Comparison of ENCODE assay signal across 1 cellular context in the genomic region with DNA sequence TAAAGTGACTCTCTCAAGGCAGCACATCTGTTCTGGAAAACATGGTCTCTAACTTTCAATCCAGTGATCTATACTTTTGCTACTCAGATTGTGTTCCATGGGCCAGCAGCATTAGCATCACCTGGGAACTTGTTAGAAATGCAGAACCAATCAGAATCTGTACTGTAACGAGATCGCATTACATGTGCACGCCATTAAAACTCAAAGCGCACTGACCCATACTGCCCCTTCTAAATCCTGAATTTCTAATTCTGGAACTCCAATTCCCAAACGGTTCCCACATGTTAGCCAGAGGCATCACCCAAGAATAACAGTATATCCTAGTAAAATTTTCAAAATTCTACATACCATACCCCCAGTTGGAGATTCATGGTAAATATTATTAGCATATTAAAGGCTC.
TF ChIP-seq lines count a peak whose summit lies in the region.

No MANE protein-coding gene starts in this region.

TF ChIP-seq in endothelial cell of umbilical vein, 7 proteins besides CTCF, POLR2A, EP300 and RAD21:
- TF ChIP-seq EZH2 (IDR thresholded peaks at IDR 0.05; ENCODE audit: borderline replicate concordance, low read depth, low read length, severe bottlenecking) (no peak), MYC (IDR thresholded peaks at IDR 0.05; ENCODE audit: low read depth, low read length) (no peak), POLR2AphosphoS5 (IDR thresholded peaks at IDR 0.05; ENCODE audit: insufficient read depth, low read depth, low read length) (no peak), FOS (IDR thresholded peaks at IDR 0.05; ENCODE audit: borderline replicate concordance, insufficient read depth, low read length) (no peak), GATA2 (IDR thresholded peaks at IDR 0.05; ENCODE audit: insufficient read depth, insufficient read length, low read depth, low read length) (no peak), JUN (IDR thresholded peaks at IDR 0.05; ENCODE audit: borderline replicate concordance, insufficient read depth, insufficient read length, low read depth) (no peak)
- TF ChIP-seq, protein P1, sequence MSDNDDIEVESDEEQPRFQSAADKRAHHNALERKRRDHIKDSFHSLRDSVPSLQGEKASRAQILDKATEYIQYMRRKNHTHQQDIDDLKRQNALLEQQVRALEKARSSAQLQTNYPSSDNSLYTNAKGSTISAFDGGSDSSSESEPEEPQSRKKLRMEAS (IDR thresholded peaks at IDR 0.05; ENCODE audit: insufficient read depth, insufficient read length) = no peak
